Comparison of ENCODE assay signal across 18 cellular contexts in genomic region chr11:23688835-23689234, GRCh38.
DNase-seq lines count a peak whose midpoint lies in the region; FAIRE-seq and TF ChIP-seq lines count a peak whose summit lies in the region.
"Had no signal": no experiment of that assay in that cellular context is flagged by ENCODE, and none has a peak within 500 bp of the region (broad histone marks: within the 10 kb centered on the region; RNA-seq: fewer than 3 reads in every experiment).

No MANE protein-coding gene starts in this region.

- H3K4ac ChIP-seq in H9 (ENCODE audit: low read depth, low read length) = no peak overlapping the region

- H3K14ac ChIP-seq in H9 (ENCODE audit: insufficient read depth, low read length) = no peak overlapping the region

- H2AK5ac ChIP-seq in H9 (ENCODE audit: insufficient read length, low read length) = no peak overlapping the region

- no peak overlapping the region for H3T11ph ChIP-seq in H9 (ENCODE audit: low read length)

- H3K36me3 ChIP-seq in small intestine (ENCODE audit: control insufficient read depth in 2 of 2, insufficient read depth in 2 of 2, low read length in 2 of 2) = no peaks in the 10 kb centered on the region
- H3K36me3 ChIP-seq: upper lobe of right lung had no signal

- peak; percentile 14 for DNase-seq in HFF-Myc (ENCODE audit: extremely low read depth, low read depth)
- peak; percentile 34 for DNase-seq in NB4 (ENCODE audit: low read depth)
- DNase-seq in choroid plexus epithelial cell (ENCODE audit: low read depth) = peak; percentile 84
- DNase-seq in non-pigmented ciliary epithelial cell (ENCODE audit: low read depth) = peak; percentile 38
- no peak for DNase-seq in activated effector memory CD4-positive, alpha-beta T cell treated with Interleukin-2 at 50 U/mL for 16 hours
- DNase-seq in H9 = no peak
- no peak for DNase-seq in small intestine
- DNase-seq: activated naive CD4-positive, alpha-beta T cell; caudate nucleus; CD4-positive, CD25-positive, alpha-beta regulatory T cell; hypothalamus; NCI-H2081 treated with DMSO at 0.1 percent for 48 hours; SIG-M5; stimulated activated CD4-positive, alpha-beta T cell treated with anti-CD3 and anti-CD28 coated beads, Interleukin-4, amount 100 ng/mL, for 1 hour; upper lobe of right lung had no signal

- H3K18ac ChIP-seq in H9 (ENCODE audit: insufficient read length, low read depth, low read length) = no peak overlapping the region

- H4K5ac ChIP-seq in H9 (ENCODE audit: insufficient read length, low read depth, low read length) = no peak overlapping the region

- WGBS in H9 (ENCODE audit: extremely low coverage, insufficient read length, low lambda C conversion rate) = no CpG with 5 or more reads among the region's 4 CpGs
- 59 to 63% (median 62%) methylated on average over 4 of the region's 4 CpGs for WGBS in small intestine, 3 donors

- no peaks in the 10 kb centered on the region for H4K20me1 ChIP-seq in H9 (ENCODE audit: control insufficient read depth, insufficient read depth, insufficient read length)

- H3K79me2 ChIP-seq in H9 (ENCODE audit: insufficient read depth, low read length) = no peaks in the 10 kb centered on the region

- no peak overlapping the region for H2AFZ ChIP-seq in H9 (ENCODE audit: low read length)

- no peak overlapping the region for H2BK12ac ChIP-seq in H9 (ENCODE audit: insufficient read length, low read depth, low read length)

- no peak overlapping the region for H3K4me3 Mint-ChIP-seq in H9
- H3K4me3 Mint-ChIP-seq: CD4-positive, CD25-positive, alpha-beta regulatory T cell; nephron; stimulated activated memory B cell treated with anti-CD40 and anti-IgM and Interleukin-4, amounts not matched to agents 10 μg/mL and 1 μg/mL and 100 μg/mL, for 72 hours; WTC11 had no signal

- H3K27ac ChIP-seq in H9 (ENCODE audit: insufficient read length, low read depth, low read length) (no peak overlapping the region), small intestine (ENCODE audit: low read depth in 1 of 2, low read length in 1 of 2) (no peak overlapping the region)
- H3K27ac ChIP-seq: upper lobe of right lung had no signal

- H2BK15ac ChIP-seq in H9 (ENCODE audit: low read depth, low read length) = no peak overlapping the region

- H3K4me2 ChIP-seq in H9 (ENCODE audit: insufficient read depth, insufficient read length, low read length) = no peak overlapping the region

- no peaks in the 10 kb centered on the region for H3K27me3 Mint-ChIP-seq in H9 (ENCODE audit: low read depth)
- H3K27me3 Mint-ChIP-seq: CD4-positive, CD25-positive, alpha-beta regulatory T cell; stimulated activated memory B cell treated with anti-CD40 and anti-IgM and Interleukin-4, amounts not matched to agents 10 μg/mL and 1 μg/mL and 100 μg/mL, for 72 hours had no signal

- no peak for TF ChIP-seq POLR2A in NB4 (IDR thresholded peaks at IDR 0.05; ENCODE audit: extremely low read depth, insufficient read length)

- H3K9ac ChIP-seq in H9 (ENCODE audit: extremely low read depth, insufficient read length, low read length) = no peak overlapping the region

- H3K4me1 ChIP-seq in H9 (ENCODE audit: insufficient read depth, low read length) (peaks cover 2% of the 10 kb centered on the region; the same call in 1 of the 2 replicates), small intestine (ENCODE audit: control insufficient read depth in 2 of 2, insufficient read depth in 1 of 2, low read depth in 1 of 2, low read length in 1 of 2) (no peaks in the 10 kb centered on the region)
- H3K4me1 ChIP-seq: upper lobe of right lung had no signal

- no peak overlapping the region for H2BK20ac ChIP-seq in H9 (ENCODE audit: low read depth, low read length, poor library complexity, severe bottlenecking)

- H3K56ac ChIP-seq in H9 (ENCODE audit: insufficient read length, low read depth, low read length) = no peak overlapping the region

- no peak overlapping the region for H3K27ac Mint-ChIP-seq in H9
- H3K27ac Mint-ChIP-seq: CD4-positive, CD25-positive, alpha-beta regulatory T cell; nephron; stimulated activated memory B cell treated with anti-CD40 and anti-IgM and Interleukin-4, amounts not matched to agents 10 μg/mL and 1 μg/mL and 100 μg/mL, for 72 hours; WTC11 had no signal

- no peak overlapping the region for H3K4me3 ChIP-seq in HFF-Myc (replicated peaks; ENCODE audit: low read depth, low read length)
- no peak overlapping the region for H3K4me3 ChIP-seq in NB4 (ENCODE audit: low read depth, low read length)
- H3K4me3 ChIP-seq in choroid plexus epithelial cell (ENCODE audit: low read depth, low read length) = no peak overlapping the region
- H3K4me3 ChIP-seq in small intestine (ENCODE audit: low read depth in 1 of 2, low read length in 2 of 2) = no peak overlapping the region
- H3K4me3 ChIP-seq: upper lobe of right lung had no signal

- H3K27me3 ChIP-seq in H9 (ENCODE audit: insufficient read depth, low read length) = no peaks in the 10 kb centered on the region
- H3K27me3 ChIP-seq in small intestine (ENCODE audit: control insufficient read depth in 2 of 2, insufficient read depth in 2 of 2, low read length in 2 of 2) = no peaks in the 10 kb centered on the region
- H3K27me3 ChIP-seq: upper lobe of right lung had no signal

- H3K23ac ChIP-seq in H9 (ENCODE audit: insufficient read length, low read depth, low read length) = no peak overlapping the region

- no peak overlapping the region for H2BK5ac ChIP-seq in H9 (ENCODE audit: insufficient read length, low read length)

- TF ChIP-seq CTCF in HFF-Myc (IDR thresholded peaks at IDR 0.05; ENCODE audit: low read depth, low read length, missing control alignments) (no peak), NB4 (IDR thresholded peaks at IDR 0.05; ENCODE audit: low read depth, low read length) (no peak), choroid plexus epithelial cell (conservative IDR thresholded peaks at IDR 0.05; ENCODE audit: low read depth, low read length) (no peak), H9 (conservative IDR thresholded peaks at IDR 0.05) (no peak)

- H3K4me1 Mint-ChIP-seq in H9 = peaks cover 26 to 27% of the 10 kb centered on the region in 2 experiments
- H3K4me1 Mint-ChIP-seq: CD4-positive, CD25-positive, alpha-beta regulatory T cell; nephron; stimulated activated memory B cell treated with anti-CD40 and anti-IgM and Interleukin-4, amounts not matched to agents 10 μg/mL and 1 μg/mL and 100 μg/mL, for 72 hours had no signal

- no peaks in the 10 kb centered on the region for H3K79me1 ChIP-seq in H9 (ENCODE audit: insufficient read depth, low read depth, low read length, poor library complexity, severe bottlenecking)

- no peaks in the 10 kb centered on the region for H3K23me2 ChIP-seq in H9 (ENCODE audit: insufficient read length, low read depth, low read length, poor library complexity, severe bottlenecking)

- H3K36me3 Mint-ChIP-seq in H9 (ENCODE audit: insufficient read depth in 1 of 3, low read depth in 3 of 3) = no peaks in the 10 kb centered on the region
- H3K36me3 Mint-ChIP-seq: CD4-positive, CD25-positive, alpha-beta regulatory T cell; stimulated activated memory B cell treated with anti-CD40 and anti-IgM and Interleukin-4, amounts not matched to agents 10 μg/mL and 1 μg/mL and 100 μg/mL, for 72 hours; WTC11 had no signal

- H2BK120ac ChIP-seq in H9 (ENCODE audit: low read depth, low read length, poor library complexity, severe bottlenecking) = no peak overlapping the region

- no peak overlapping the region for H4K8ac ChIP-seq in H9 (replicated peaks; ENCODE audit: insufficient read length, low read depth, low read length)

- H3K9me3 ChIP-seq in H9 (ENCODE audit: control insufficient read depth, low read depth, low read length) (no peaks in the 10 kb centered on the region), small intestine (ENCODE audit: control insufficient read depth, low read depth) (no peaks in the 10 kb centered on the region)
- H3K9me3 ChIP-seq: upper lobe of right lung had no signal

- FAIRE-seq in small intestine (lab: Jason Lieb, UNC) = no peak

- H4K91ac ChIP-seq in H9 (ENCODE audit: insufficient read length, low read depth, low read length) = no peak overlapping the region

- H3K9me3 Mint-ChIP-seq in H9 = no peaks in the 10 kb centered on the region
- H3K9me3 Mint-ChIP-seq: nephron; stimulated activated memory B cell treated with anti-CD40 and anti-IgM and Interleukin-4, amounts not matched to agents 10 μg/mL and 1 μg/mL and 100 μg/mL, for 72 hours; WTC11 had no signal

Comparison
In these comparisons a context has a peak if more than half of its experiments do, and no peak if none do; other contexts are left out.
1. DNase-seq: peak in HFF-Myc (single experiment), NB4 (single experiment), choroid plexus epithelial cell (single experiment) and non-pigmented ciliary epithelial cell (single experiment); none in activated effector memory CD4-positive, alpha-beta T cell treated with Interleukin-2 at 50 U/mL for 16 hours (single experiment), H9 (single experiment) and small intestine (single experiment).